30 cellular contexts compared by ENCODE assay signal in genomic region chr2:15626967-15627366, GRCh38.
"Had no signal": no experiment of that assay in that cellular context is flagged by ENCODE, and none has a peak within 500 bp of the region (broad histone marks: within the 10 kb centered on the region; RNA-seq: fewer than 3 reads in every experiment).

No MANE protein-coding gene starts in this region.

- H3K4me1 Mint-ChIP-seq: activated naive CD4-positive, alpha-beta T cell treated with anti-CD3 and anti-CD28 coated beads, Interleukin-2, amount 10 ng/mL, durations not matched to agents 7 days and 5 days had no signal

- H3K27ac Mint-ChIP-seq: activated naive CD4-positive, alpha-beta T cell treated with anti-CD3 and anti-CD28 coated beads, Interleukin-2, amount 10 ng/mL, durations not matched to agents 7 days and 5 days; activated naive CD4-positive, alpha-beta T cell treated with anti-CD3 and anti-CD28 coated beads, Interleukin-2, amount 50 U/mL, for 72 hours; activated T-helper 1 cell treated with anti-CD3 and anti-CD28 coated beads, Interleukin-12 subunit alpha, Interleukin-12 subunit beta, Interleukin-2, Interleukin-4 antibody, amounts not matched to agents 30 ng/mL and 10 ng/mL and 1 ng/mL, durations not matched to agents 14 hours and 24 hours and 36 hours; brain had no signal

- H3K4me3 ChIP-seq: ascending aorta, breast epithelium, esophagus muscularis mucosa, gastrocnemius medialis, heart left ventricle, hepatocyte had no signal

- H3K27me3 ChIP-seq: ascending aorta, breast epithelium, esophagus muscularis mucosa, foreskin keratinocyte, gastrocnemius medialis, heart left ventricle, hepatocyte had no signal

- FAIRE-seq: colon had no signal

- H3K4me1 ChIP-seq: breast epithelium, foreskin keratinocyte had no signal

- H3K4me3 Mint-ChIP-seq: activated CD8-positive, alpha-beta T cell treated with anti-CD3 and anti-CD28 coated beads for 36 hours; activated naive CD4-positive, alpha-beta T cell treated with anti-CD3 and anti-CD28 coated beads, Interleukin-2, amount 10 ng/mL, durations not matched to agents 7 days and 5 days; activated T-helper 1 cell treated with anti-CD3 and anti-CD28 coated beads, Interleukin-12 subunit alpha, Interleukin-12 subunit beta, Interleukin-2, Interleukin-4 antibody, amounts not matched to agents 30 ng/mL and 10 ng/mL and 1 ng/mL, durations not matched to agents 14 hours and 24 hours and 36 hours; brain; effector memory CD8-positive, alpha-beta T cell had no signal

- H3K9me3 ChIP-seq: ascending aorta, breast epithelium, esophagus muscularis mucosa, gastrocnemius medialis, heart left ventricle had no signal

- H3K9me3 Mint-ChIP-seq: effector memory CD8-positive, alpha-beta T cell had no signal

- DNase-seq: activated CD4-positive, alpha-beta T cell treated with anti-CD3 and anti-CD28 coated beads for 1 hour; activated CD4-positive, alpha-beta T cell treated with anti-CD3 and anti-CD28 coated beads for 4 hours; activated CD4-positive, alpha-beta T cell treated with anti-CD3 and anti-CD28 coated beads, Interleukin-2, amount 50 U/mL, for 1 hour; activated CD4-positive, alpha-beta T cell treated with anti-CD3 and anti-CD28 coated beads, Interleukin-2, amount 50 U/mL, for 48 hours; activated CD4-positive, CD25-positive, alpha-beta regulatory T cell; activated CD8-positive, alpha-beta memory T cell treated with anti-CD3 and anti-CD28 coated beads for 24 hours; activated CD8-positive, alpha-beta T cell treated with anti-CD3 and anti-CD28 coated beads for 36 hours; activated gamma-delta T cell; activated naive CD4-positive, alpha-beta T cell; activated naive CD4-positive, alpha-beta T cell treated with anti-CD3 and anti-CD28 coated beads, Interleukin-2, amount 10 ng/mL, durations not matched to agents 7 days and 5 days; caudate nucleus; cortex of kidney; dermis blood vessel endothelial cell; effector CD4-positive, alpha-beta T cell; effector memory CD8-positive, alpha-beta T cell; erythroblast; foreskin keratinocyte; gastrocnemius medialis; glutamatergic neuron; heart left ventricle; T-helper 1 cell; T-helper 2 cell had no signal

- H3K27me3 Mint-ChIP-seq: activated CD8-positive, alpha-beta T cell treated with anti-CD3 and anti-CD28 coated beads for 36 hours; activated naive CD4-positive, alpha-beta T cell treated with anti-CD3 and anti-CD28 coated beads, Interleukin-2, amount 10 ng/mL, durations not matched to agents 7 days and 5 days; brain; effector memory CD8-positive, alpha-beta T cell had no signal

- ATAC-seq: activated CD8-positive, alpha-beta T cell treated with anti-CD3 and anti-CD28 coated beads for 36 hours; activated naive CD4-positive, alpha-beta T cell treated with anti-CD3 and anti-CD28 coated beads, Interleukin-2, amount 50 U/mL, for 72 hours; effector memory CD8-positive, alpha-beta T cell; foreskin keratinocyte; gastrocnemius medialis; heart left ventricle had no signal

- H3K27ac ChIP-seq: ascending aorta, breast epithelium, esophagus muscularis mucosa, foreskin keratinocyte, gastrocnemius medialis, heart left ventricle, hepatocyte had no signal
